ENCODE assay signal across 15 cellular contexts in genomic region chr3:187918081-187918644, GRCh38.
A peak's percentile ranks its signal among the peaks of the same experiment; 100 is the strongest.
DNase-seq lines count a peak whose midpoint lies in the region; ATAC-seq and TF ChIP-seq lines count a peak whose summit lies in the region.
"Had no signal": no experiment of that assay in that cellular context is flagged by ENCODE, and none has a peak within 500 bp of the region (broad histone marks: within the 10 kb centered on the region; RNA-seq: fewer than 3 reads in every experiment).

No MANE protein-coding gene starts in this region.

- H3K36me3 ChIP-seq in CD4-positive, CD25-positive, alpha-beta regulatory T cell (ENCODE audit: control insufficient read depth, insufficient read depth, low read length), result no peaks in the 10 kb centered on the region
- peaks cover 4% of the 10 kb centered on the region; the same call in 1 of the 2 replicates for H3K36me3 ChIP-seq in DOHH2 (ENCODE audit: control insufficient read depth, low read length)
- no peaks in the 10 kb centered on the region for H3K36me3 ChIP-seq in iPS-20b (ENCODE audit: insufficient read depth, low read depth, low read length)
- no peaks in the 10 kb centered on the region for H3K36me3 ChIP-seq in vagina
- H3K36me3 ChIP-seq: thyroid gland had no signal

- H3F3A ChIP-seq in DOHH2 (ENCODE audit: control insufficient read depth, insufficient read depth), result peaks cover 43% of the 10 kb centered on the region

- no peak overlapping the region for H3K9ac ChIP-seq in iPS-20b (ENCODE audit: low read depth, low read length)

- DNase-seq in CD4-positive, CD25-positive, alpha-beta regulatory T cell, result no peak
- DNase-seq in WTC11 (ENCODE audit: low spot score), result no peak
- no peak for DNase-seq in caudate nucleus (lab: John Stamatoyannopoulos, UW)
- DNase-seq in vagina (ENCODE audit: extremely low spot score in 2 of 2), result no peak
- no peak for DNase-seq in globus pallidus (ENCODE audit: low spot score)
- DNase-seq: C1 segment of cervical spinal cord, cortex of kidney, NCI-H187 treated with DMSO at 0.1 percent for 48 hours, NCI-H510A treated with DMSO at 0.1 percent for 48 hours, right cardiac atrium, thyroid gland had no signal

- peak overlapping the region; percentile 85 for H3K4me3 ChIP-seq in CD4-positive, CD25-positive, alpha-beta regulatory T cell (ENCODE audit: low read depth, low read length)
- H3K4me3 ChIP-seq in DOHH2 (ENCODE audit: low read length), result peak overlapping the region; percentile 61
- H3K4me3 ChIP-seq in iPS-20b (ENCODE audit: low read length), result peak overlapping the region; percentile 44
- H3K4me3 ChIP-seq in vagina, result no peak overlapping the region
- H3K4me3 ChIP-seq: SK-N-MC, thyroid gland had no signal

- peaks cover 0 to 3% (median 0%) of the 10 kb centered on the region in 7 donors for H3K9me3 Mint-ChIP-seq in CD4-positive, CD25-positive, alpha-beta regulatory T cell
- no peaks in the 10 kb centered on the region for H3K9me3 Mint-ChIP-seq in WTC11

- CTCF ChIA-PET in WTC11 (lab: Charles Lee), result interaction anchor here (1.2 kb wide), 2 partner anchors 168 to 171 kb away, joined by 3 read pairs; no protein-coding TSS in a partner anchor

- peak overlapping the region in 3 of 4 donors; percentile 13 to 87 (median 81) for H3K4me3 Mint-ChIP-seq in CD4-positive, CD25-positive, alpha-beta regulatory T cell
- H3K4me3 Mint-ChIP-seq in WTC11, result peak overlapping the region; percentile 30

- no peaks in the 10 kb centered on the region for H3K9me2 ChIP-seq in DOHH2 (replicated peaks; ENCODE audit: control insufficient read depth, low read length)

- no peak for TF ChIP-seq CTCF in DOHH2 (IDR thresholded peaks at IDR 0.05; ENCODE audit: low read depth, low read length, poor library complexity, severe bottlenecking)
- TF ChIP-seq CTCF in WTC11 (IDR thresholded peaks at IDR 0.05), result no peak
- TF ChIP-seq CTCF in vagina (IDR thresholded peaks at IDR 0.05), result no peak

- peaks cover 20% of the 10 kb centered on the region for H3K4me1 ChIP-seq in CD4-positive, CD25-positive, alpha-beta regulatory T cell (ENCODE audit: control insufficient read depth, insufficient read depth, low read length, poor library complexity, severe bottlenecking)
- H3K4me1 ChIP-seq in DOHH2 (ENCODE audit: control insufficient read depth, low read length), result peaks cover 100% of the 10 kb centered on the region
- peaks cover 28% of the 10 kb centered on the region for H3K4me1 ChIP-seq in iPS-20b (ENCODE audit: insufficient read depth, low read length)
- peaks cover 58% of the 10 kb centered on the region for H3K4me1 ChIP-seq in vagina
- H3K4me1 ChIP-seq: thyroid gland had no signal

- no peaks in the 10 kb centered on the region for H4K20me1 ChIP-seq in DOHH2 (ENCODE audit: control insufficient read depth, insufficient read depth, low read depth, low read length)

- peaks cover 24% of the 10 kb centered on the region for H3K79me2 ChIP-seq in DOHH2 (ENCODE audit: control insufficient read depth, low read length)

- H3K27ac Mint-ChIP-seq in CD4-positive, CD25-positive, alpha-beta regulatory T cell, result peak overlapping the region in 1 of 3 donors; percentile 81
- H3K27ac Mint-ChIP-seq in WTC11, result no peak overlapping the region

- H3K4me1 Mint-ChIP-seq in CD4-positive, CD25-positive, alpha-beta regulatory T cell, result peaks cover 17 to 52% (median 32%) of the 10 kb centered on the region in 4 donors
- peaks cover 69% of the 10 kb centered on the region for H3K4me1 Mint-ChIP-seq in WTC11

- TF ChIP-seq POLR2A in vagina (IDR thresholded peaks at IDR 0.05), result no peak

- H3K27me3 Mint-ChIP-seq in CD4-positive, CD25-positive, alpha-beta regulatory T cell, result peaks cover 20% of the 10 kb centered on the region
- peaks cover 6% of the 10 kb centered on the region; the same call in 1 of the 2 replicates for H3K27me3 Mint-ChIP-seq in WTC11 (ENCODE audit: low read depth)

- H3K27ac ChIP-seq in CD4-positive, CD25-positive, alpha-beta regulatory T cell (ENCODE audit: insufficient read depth, low read length, poor library complexity, severe bottlenecking), result no peak overlapping the region
- peak overlapping the region; percentile 93 for H3K27ac ChIP-seq in DOHH2 (ENCODE audit: low read depth, low read length)
- H3K27ac ChIP-seq in iPS-20b (ENCODE audit: low read length), result no peak overlapping the region
- no peak overlapping the region for H3K27ac ChIP-seq in caudate nucleus (ENCODE audit: low read depth, low read length)
- no peak overlapping the region for H3K27ac ChIP-seq in vagina
- H3K27ac ChIP-seq: epithelial cell of prostate, SK-N-MC, thyroid gland had no signal

- intact Hi-C loops in vagina (cut with DNase I), result no loop called here

- no peaks in the 10 kb centered on the region for H3K36me3 Mint-ChIP-seq in CD4-positive, CD25-positive, alpha-beta regulatory T cell
- no peaks in the 10 kb centered on the region for H3K36me3 Mint-ChIP-seq in WTC11

- H3K9me3 ChIP-seq in CD4-positive, CD25-positive, alpha-beta regulatory T cell (ENCODE audit: control insufficient read depth in 2 of 2, low read length in 2 of 2), result no peaks in the 10 kb centered on the region
- H3K9me3 ChIP-seq in DOHH2 (ENCODE audit: control insufficient read depth, insufficient read depth, low read length) (no peaks in the 10 kb centered on the region), iPS-20b (ENCODE audit: insufficient read depth, low read depth, low read length) (no peaks in the 10 kb centered on the region), vagina (no peaks in the 10 kb centered on the region)
- H3K9me3 ChIP-seq: thyroid gland had no signal

- peak overlapping the region; percentile 87 for H3K4me2 ChIP-seq in DOHH2 (ENCODE audit: low read length)

- POLR2A ChIA-PET in WTC11 (lab: Charles Lee), result no interaction called here

- no peak for ATAC-seq in CD4-positive, CD25-positive, alpha-beta regulatory T cell (ENCODE audit: low read depth in 2 of 2)
- no peak; the same call in 1 of the 2 replicates for ATAC-seq in WTC11
- ATAC-seq: right cardiac atrium had no signal

- H3K27me3 ChIP-seq in CD4-positive, CD25-positive, alpha-beta regulatory T cell (ENCODE audit: control insufficient read depth, insufficient read depth, low read length), result no peaks in the 10 kb centered on the region
- H3K27me3 ChIP-seq in DOHH2 (ENCODE audit: control insufficient read depth, low read length) (no peaks in the 10 kb centered on the region), iPS-20b (ENCODE audit: insufficient read depth, low read length) (no peaks in the 10 kb centered on the region), vagina (no peaks in the 10 kb centered on the region)
- H3K27me3 ChIP-seq: thyroid gland had no signal

TF ChIP-seq in WTC11, 78 proteins besides CTCF, POLR2A, EP300 and RAD21:
- TF ChIP-seq ZNF317 (CRISPR knock-in tag; IDR thresholded peaks at IDR 0.05; ENCODE audit: borderline replicate concordance, low read depth) (peak; percentile 72; the same call in 1 of the 2 replicates), E2F1 (CRISPR knock-in tag; IDR thresholded peaks at IDR 0.05) (no peak)

Comparison
In these comparisons a context has a peak if more than half of its experiments do, and no peak if none do; other contexts are left out.
1. H3K4me3 ChIP-seq: peak in CD4-positive, CD25-positive, alpha-beta regulatory T cell (single experiment), DOHH2 (single experiment) and iPS-20b (single experiment); none in vagina (0 of 2).